Comparison of ENCODE assay signal across 14 cellular contexts in genomic region chr19:30091456-30091855, GRCh38.
DNase-seq lines count a peak whose midpoint lies in the region; ATAC-seq and TF ChIP-seq lines count a peak whose summit lies in the region.
"Had no signal": no experiment of that assay in that cellular context is flagged by ENCODE, and none has a peak within 500 bp of the region (broad histone marks: within the 10 kb centered on the region; RNA-seq: fewer than 3 reads in every experiment).

No MANE protein-coding gene starts in this region.

- no peak overlapping the region for H3K4me2 ChIP-seq in GM23338
- H3K4me2 ChIP-seq: A549 had no signal

- TF ChIP-seq EP300 in gastroesophageal sphincter (IDR thresholded peaks at IDR 0.05) = no peak

- H3K27me3 Mint-ChIP-seq in GM23338 (ENCODE audit: insufficient read depth, low read depth, poor library complexity) (peaks cover 6% of the 10 kb centered on the region), glutamatergic neuron (ENCODE audit: unreplicated experiment) (peaks cover 21% of the 10 kb centered on the region), Calu3 (ENCODE audit: unreplicated experiment) (peaks cover 43% of the 10 kb centered on the region)
- H3K27me3 Mint-ChIP-seq in activated CD4-positive, alpha-beta T cell treated with anti-CD3 and anti-CD28 coated beads for 36 hours = no peaks in the 10 kb centered on the region

- no peaks in the 10 kb centered on the region; the same call in 2 of the 3 replicates for H3K9me3 Mint-ChIP-seq in GM23338
- H3K9me3 Mint-ChIP-seq in glutamatergic neuron (ENCODE audit: unreplicated experiment) = peaks cover 3% of the 10 kb centered on the region
- no peaks in the 10 kb centered on the region for H3K9me3 Mint-ChIP-seq in activated CD4-positive, alpha-beta T cell treated with anti-CD3 and anti-CD28 coated beads for 36 hours (ENCODE audit: low read depth)
- H3K9me3 Mint-ChIP-seq in Calu3 (ENCODE audit: low read depth, unreplicated experiment) = no peaks in the 10 kb centered on the region
- H3K9me3 Mint-ChIP-seq: CD4-positive, alpha-beta memory T cell had no signal

- H3K4me1 Mint-ChIP-seq in GM23338 = peaks cover 3% of the 10 kb centered on the region; the same call in 1 of the 3 replicates
- peaks cover 7% of the 10 kb centered on the region for H3K4me1 Mint-ChIP-seq in glutamatergic neuron (ENCODE audit: low read depth, unreplicated experiment)
- H3K4me1 Mint-ChIP-seq in activated CD4-positive, alpha-beta T cell treated with anti-CD3 and anti-CD28 coated beads for 36 hours = no peaks in the 10 kb centered on the region
- H3K4me1 Mint-ChIP-seq in Calu3 (ENCODE audit: low read depth, unreplicated experiment) = no peaks in the 10 kb centered on the region
- H3K4me1 Mint-ChIP-seq: CD4-positive, alpha-beta memory T cell had no signal

- H3F3A ChIP-seq in GM23338 (replicated peaks; ENCODE audit: low read depth) = no peaks in the 10 kb centered on the region

- no peak for TF ChIP-seq POLR2A in gastroesophageal sphincter (IDR thresholded peaks at IDR 0.05)

- H3K79me2 ChIP-seq in GM23338 (replicated peaks; ENCODE audit: insufficient read depth) = no peaks in the 10 kb centered on the region

- H2AFZ ChIP-seq in GM23338 = 0 out of 2 replicates have a peak overlapping the region, but pooled peaks have one; percentile 47

- POLR2A ChIA-PET in HEK293 (lab: Yijun Ruan, JAX) = interaction anchor here (1.2 kb wide), 1 partner anchor 9 kb away, joined by 3 read pairs; no protein-coding TSS in a partner anchor
- POLR2A ChIA-PET in activated CD4-positive, alpha-beta T cell treated with anti-CD3 and anti-CD28 coated beads for 36 hours (lab: Charles Lee) = no interaction called here

- H3K4me3 ChIP-seq in GM23338 = no peak overlapping the region
- H3K4me3 ChIP-seq in HEK293 (ENCODE audit: low read depth, low read length) = no peak overlapping the region
- H3K4me3 ChIP-seq in gastroesophageal sphincter = no peak overlapping the region
- H3K4me3 ChIP-seq: A549 had no signal

- TF ChIP-seq CTCF in GM23338 (conservative IDR thresholded peaks at IDR 0.05; ENCODE audit: low read depth in 2 of 2) (no peak), HEK293 (tag by site-specific recombination; IDR thresholded peaks at IDR 0.05) (no peak), glutamatergic neuron (IDR thresholded peaks at IDR 0.05; ENCODE audit: partially characterized antibody, unreplicated experiment) (no peak), gastroesophageal sphincter (IDR thresholded peaks at IDR 0.05) (no peak), Calu3 (IDR thresholded peaks at IDR 0.05; ENCODE audit: unreplicated experiment) (no peak)

- H3K36me3 Mint-ChIP-seq in GM23338 (ENCODE audit: low read depth) = no peaks in the 10 kb centered on the region
- no peaks in the 10 kb centered on the region for H3K36me3 Mint-ChIP-seq in glutamatergic neuron (ENCODE audit: unreplicated experiment)
- H3K36me3 Mint-ChIP-seq in activated CD4-positive, alpha-beta T cell treated with anti-CD3 and anti-CD28 coated beads for 36 hours (ENCODE audit: low read depth) = no peaks in the 10 kb centered on the region
- H3K36me3 Mint-ChIP-seq in Calu3 (ENCODE audit: insufficient read depth, unreplicated experiment) = no peaks in the 10 kb centered on the region
- H3K36me3 Mint-ChIP-seq: CD4-positive, alpha-beta memory T cell had no signal

- no peak for DNase-seq in GM23338 (ENCODE audit: low spot score)
- DNase-seq in glutamatergic neuron = peak; percentile 14
- DNase-seq in posterior vena cava (ENCODE audit: low spot score) = peak; percentile 69
- no peak for DNase-seq in activated CD4-positive, alpha-beta T cell treated with anti-CD3 and anti-CD28 coated beads for 36 hours
- no peak for DNase-seq in Calu3
- DNase-seq: BE2C; CD4-positive, alpha-beta memory T cell; DND-41; GDM1; H7 had no signal

- no peak for ATAC-seq in GM23338
- no peak for ATAC-seq in activated CD4-positive, alpha-beta T cell treated with anti-CD3 and anti-CD28 coated beads for 36 hours
- no peak for ATAC-seq in gastroesophageal sphincter
- ATAC-seq: A549 had no signal

- no TSS peak for BruUV-seq in Calu3 (replicated peaks; lab: Mats Ljungman, UMichigan)

- H3K4me3 Mint-ChIP-seq in GM23338 = no peak overlapping the region
- no peak overlapping the region for H3K4me3 Mint-ChIP-seq in glutamatergic neuron (ENCODE audit: unreplicated experiment)
- no peak overlapping the region for H3K4me3 Mint-ChIP-seq in activated CD4-positive, alpha-beta T cell treated with anti-CD3 and anti-CD28 coated beads for 36 hours
- no peak overlapping the region for H3K4me3 Mint-ChIP-seq in Calu3 (ENCODE audit: low read depth, unreplicated experiment)
- H3K4me3 Mint-ChIP-seq: CD4-positive, alpha-beta memory T cell had no signal

- CTCF ChIA-PET in HEK293 (lab: Yijun Ruan, JAX) (no interaction called here), Calu3 (lab: Charles Lee) (no interaction called here)
- CTCF ChIA-PET in activated CD4-positive, alpha-beta T cell treated with anti-CD3 and anti-CD28 coated beads for 36 hours (lab: Charles Lee) = no interaction called here

- H3K36me3 ChIP-seq in GM23338 (ENCODE audit: insufficient read depth) (no peaks in the 10 kb centered on the region), HEK293 (ENCODE audit: control insufficient read depth in 2 of 2, insufficient read depth in 1 of 2, low read length in 2 of 2) (no peaks in the 10 kb centered on the region), gastroesophageal sphincter (no peaks in the 10 kb centered on the region)
- H3K36me3 ChIP-seq: BE2C had no signal

- H3K27me3 ChIP-seq in GM23338 (ENCODE audit: insufficient read depth) = no peaks in the 10 kb centered on the region
- peaks cover 9% of the 10 kb centered on the region for H3K27me3 ChIP-seq in gastroesophageal sphincter
- H3K27me3 ChIP-seq: BE2C had no signal

- peaks cover 5% of the 10 kb centered on the region; the same call in 1 of the 2 replicates for H3K9me2 ChIP-seq in GM23338 (ENCODE audit: insufficient read depth)

- H3K27ac ChIP-seq in GM23338 (ENCODE audit: low read depth) = no peak overlapping the region
- no peak overlapping the region for H3K27ac ChIP-seq in HEK293 (ENCODE audit: extremely low read depth, low read depth, low read length)
- no peak overlapping the region for H3K27ac ChIP-seq in gastroesophageal sphincter
- H3K27ac ChIP-seq: A549, C4-2B had no signal

- H3K4me1 ChIP-seq in GM23338 (ENCODE audit: insufficient read depth) (no peaks in the 10 kb centered on the region), HEK293 (ENCODE audit: control insufficient read depth, insufficient read depth, low read length) (no peaks in the 10 kb centered on the region), gastroesophageal sphincter (no peaks in the 10 kb centered on the region)
- H3K4me1 ChIP-seq: A549, BE2C had no signal

- no peaks in the 10 kb centered on the region for H4K20me1 ChIP-seq in GM23338 (replicated peaks; ENCODE audit: insufficient read depth)

- H3K9me3 ChIP-seq in HEK293 (ENCODE audit: control insufficient read depth, insufficient read depth, low read depth, low read length) (no peaks in the 10 kb centered on the region), gastroesophageal sphincter (no peaks in the 10 kb centered on the region)
- H3K9me3 ChIP-seq: A549, BE2C had no signal

- intact Hi-C loops in posterior vena cava (cut with DNase I) = no loop called here
- intact Hi-C loops in activated CD4-positive, alpha-beta T cell treated with anti-CD3 and anti-CD28 coated beads for 36 hours (cut with DNase I, micrococcal nuclease) = no loop called here
- intact Hi-C loops in Calu3 (cut with micrococcal nuclease; ENCODE audit: unreplicated experiment) = no loop called here

- WGBS in gastroesophageal sphincter (ENCODE audit: low coverage in 1 of 2), 2 donors = 74 to 80% methylated on average over 1 to 3 of the region's 10 CpGs

- H3K27ac Mint-ChIP-seq in GM23338 (no peak overlapping the region), glutamatergic neuron (ENCODE audit: unreplicated experiment) (no peak overlapping the region), Calu3 (ENCODE audit: unreplicated experiment) (no peak overlapping the region)
- H3K27ac Mint-ChIP-seq in activated CD4-positive, alpha-beta T cell treated with anti-CD3 and anti-CD28 coated beads for 36 hours = no peak overlapping the region
- H3K27ac Mint-ChIP-seq: CD4-positive, alpha-beta memory T cell had no signal

TF ChIP-seq in HEK293, 187 proteins besides CTCF, POLR2A, EP300 and RAD21:
- TF ChIP-seq ZNF626 (tag by site-specific recombination; IDR thresholded peaks at IDR 0.05) (no peak), IKZF3 (tag by site-specific recombination; IDR thresholded peaks at IDR 0.05) (0 out of 2 replicates have a peak, but pooled peaks have one; percentile 2)

Comparison
In these comparisons a context has a peak if more than half of its experiments do, and no peak if none do; other contexts are left out.
1. DNase-seq: peak in glutamatergic neuron (single experiment) and posterior vena cava (single experiment); none in GM23338 (single experiment), activated CD4-positive, alpha-beta T cell treated with anti-CD3 and anti-CD28 coated beads for 36 hours (single experiment) and Calu3 (single experiment).